Comparison of ENCODE assay signal across 1 cellular context in the genomic region with DNA sequence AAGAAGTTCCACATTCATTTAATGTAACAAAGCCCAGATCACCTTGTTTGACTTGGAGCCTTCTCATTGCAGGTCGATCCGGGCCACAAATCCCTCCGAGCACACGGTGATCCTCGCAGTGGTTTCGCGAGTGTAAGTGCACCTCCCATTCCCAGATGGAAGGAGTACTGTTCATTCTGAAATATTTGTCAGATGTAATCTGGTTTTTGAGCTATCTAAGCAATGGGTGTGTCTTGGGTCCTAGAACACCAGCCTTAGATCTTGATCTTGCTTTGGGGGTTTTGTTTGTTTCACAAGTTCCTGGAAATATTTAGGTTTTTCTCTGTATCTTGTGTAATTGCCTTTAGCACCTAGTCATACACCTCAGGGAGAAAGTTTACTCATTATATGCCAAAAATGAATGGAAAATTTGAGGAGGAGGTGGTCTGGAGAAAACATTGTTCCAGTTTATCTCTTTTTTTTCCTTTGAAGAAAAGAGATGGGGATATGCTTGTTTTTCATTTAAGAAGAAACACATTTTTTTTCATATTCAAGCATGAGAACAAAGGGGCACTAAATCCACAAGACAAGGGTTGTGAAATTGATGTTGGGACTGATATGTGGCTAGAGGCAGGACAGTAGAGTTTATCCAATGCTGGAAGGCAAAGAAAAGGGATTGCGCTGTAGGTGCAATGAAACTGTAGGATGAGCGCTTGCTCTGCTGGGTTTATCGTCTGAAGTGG.
TF ChIP-seq lines count a peak whose summit lies in the region.

No MANE protein-coding gene starts in this region.

TF ChIP-seq in GM23338, 12 proteins besides CTCF, POLR2A, EP300 and RAD21:
- TF ChIP-seq POLR2AphosphoS5 (IDR thresholded peaks at IDR 0.05; ENCODE audit: low read depth) (no peak), ZNF462 (CRISPR knock-in tag; IDR thresholded peaks at IDR 0.05) (no peak), EZH2 (IDR thresholded peaks at IDR 0.05; ENCODE audit: low read depth, unreplicated experiment) (no peak), CREB1 (CRISPR knock-in tag; IDR thresholded peaks at IDR 0.05; ENCODE audit: low read depth) (no peak), ZNF331 (CRISPR knock-in tag; IDR thresholded peaks at IDR 0.05; ENCODE audit: low read depth) (no peak), NANOG (IDR thresholded peaks at IDR 0.05; ENCODE audit: borderline replicate concordance) (no peak), ZNF114 (CRISPR knock-in tag; IDR thresholded peaks at IDR 0.05) (no peak), EZH2phosphoT487 (IDR thresholded peaks at IDR 0.05; ENCODE audit: unreplicated experiment) (no peak), STAT1 (IDR thresholded peaks at IDR 0.05; ENCODE audit: unreplicated experiment) (no peak), JUNB (IDR thresholded peaks at IDR 0.05; ENCODE audit: unreplicated experiment) (no peak), REST (IDR thresholded peaks at IDR 0.05; ENCODE audit: unreplicated experiment) (no peak)
- TF ChIP-seq, protein P1, sequence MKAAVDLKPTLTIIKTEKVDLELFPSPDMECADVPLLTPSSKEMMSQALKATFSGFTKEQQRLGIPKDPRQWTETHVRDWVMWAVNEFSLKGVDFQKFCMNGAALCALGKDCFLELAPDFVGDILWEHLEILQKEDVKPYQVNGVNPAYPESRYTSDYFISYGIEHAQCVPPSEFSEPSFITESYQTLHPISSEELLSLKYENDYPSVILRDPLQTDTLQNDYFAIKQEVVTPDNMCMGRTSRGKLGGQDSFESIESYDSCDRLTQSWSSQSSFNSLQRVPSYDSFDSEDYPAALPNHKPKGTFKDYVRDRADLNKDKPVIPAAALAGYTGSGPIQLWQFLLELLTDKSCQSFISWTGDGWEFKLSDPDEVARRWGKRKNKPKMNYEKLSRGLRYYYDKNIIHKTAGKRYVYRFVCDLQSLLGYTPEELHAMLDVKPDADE (IDR thresholded peaks at IDR 0.05): no peak
TF ChIP-seq in GM23338: peak in this region for 0.
